ENCODE assay signal across 18 cellular contexts in genomic region chr10:101932182-101932581, GRCh38.
A peak's percentile ranks its signal among the peaks of the same experiment; 100 is the strongest.
DNase-seq lines count a peak whose midpoint lies in the region; ATAC-seq, FAIRE-seq and TF ChIP-seq lines count a peak whose summit lies in the region.
"Had no signal": no experiment of that assay in that cellular context is flagged by ENCODE, and none has a peak within 500 bp of the region (broad histone marks: within the 10 kb centered on the region; RNA-seq: fewer than 3 reads in every experiment).

No MANE protein-coding gene starts in this region.

- no peaks in the 10 kb centered on the region for H3K27me3 ChIP-seq in GM12878 (replicated peaks in 1 of 2; ENCODE audit: control insufficient read depth in 2 of 2, insufficient read depth in 2 of 2, low read length in 1 of 2)

- FAIRE-seq in GM12891 (lab: Jason Lieb, UNC) = peak; percentile 66
- FAIRE-seq in GM19239 (lab: Jason Lieb, UNC) = peak; percentile 11
- no peak for FAIRE-seq in GM12878 (lab: Jason Lieb, UNC)
- FAIRE-seq: RCC 7860 had no signal

- no peak for TF ChIP-seq POLR2A in GM12891 (IDR thresholded peaks at IDR 0.05; ENCODE audit: low read depth, low read length)
- TF ChIP-seq POLR2A in GM12878 (IDR thresholded peaks at IDR 0.05; ENCODE audit: low read depth, low read length) = no peak

- no peak overlapping the region for H3K4me3 ChIP-seq in GM12878
- H3K4me3 ChIP-seq: GM23248 had no signal

- intact Hi-C loops in GM12878 (cut with micrococcal nuclease; ENCODE audit: unreplicated experiment) = no loop called here

- H3K36me3 Mint-ChIP-seq in activated T-cell treated with anti-CD3 and anti-CD28 coated beads, Interleukin-2, amount 50 U/mL, for 4 hours (ENCODE audit: insufficient read depth) = peaks cover 20% of the 10 kb centered on the region

- no peak overlapping the region for H3K9ac ChIP-seq in GM12878 (ENCODE audit: control insufficient read depth, insufficient read depth, low read length)
- H3K9ac ChIP-seq: GM23248 had no signal

- no peaks in the 10 kb centered on the region; a peak in 1 of 4 replicates for H3K36me3 ChIP-seq in GM12878 (ENCODE audit: control insufficient read depth in 2 of 2, insufficient read depth in 2 of 2, low read length in 1 of 2)

- SMC1A ChIA-PET in GM12878 (lab: Charles Lee; ENCODE audit: uncharacterized antibody, unreplicated experiment) = interaction anchor here (1.2 to 1.3 kb wide), 2 partner anchors 22 to 30 kb away, joined by 3 to 5 read pairs; no protein-coding TSS in a partner anchor

- no peaks in the 10 kb centered on the region for H3K79me2 ChIP-seq in GM12878 (ENCODE audit: control insufficient read depth, insufficient read depth, low read length)

- TF ChIP-seq RAD21 in GM12878 (IDR thresholded peaks at IDR 0.05; ENCODE audit: insufficient read depth, low read depth, low read length) = no peak

- in situ Hi-C loops in GM12878 (cut with MboI) = no loop called here

- 52% methylated on average over 4 of the region's 4 CpGs for WGBS in GM12878 (ENCODE audit: insufficient coverage, insufficient replicate concordance, low lambda C conversion rate, missing lambda C conversion rate)

- ATAC-seq in activated T-cell treated with anti-CD3 and anti-CD28 coated beads, Interleukin-2, amount 50 U/mL, for 4 hours = peak; percentile 92 to 95
- no peak; the same call in 2 of the 3 replicates for ATAC-seq in GM12878
- ATAC-seq in HG02763 (IDR thresholded peaks at IDR 0.05; ENCODE audit: unreplicated experiment) = no peak
- ATAC-seq: HCT116 had no signal

- TF ChIP-seq CTCF in GM12878 (IDR thresholded peaks at IDR 0.05 in 2 of 3, conservative IDR thresholded peaks at IDR 0.05 in 1 of 3; ENCODE audit: control insufficient read depth in 2 of 3, extremely low read depth in 1 of 3, insufficient read depth in 1 of 3, low read depth in 3 of 3, low read length in 3 of 3) = no peak

- CTCF ChIA-PET in GM12878 (lab: Yijun Ruan, JAX) = interaction anchor here (1.2 to 2.8 kb wide), 4 partner anchors 8 to 78 kb away, joined by 3 to 9 read pairs (median 8); no protein-coding TSS in a partner anchor

- H3K4me1 Mint-ChIP-seq in activated T-cell treated with anti-CD3 and anti-CD28 coated beads, Interleukin-2, amount 50 U/mL, for 4 hours (ENCODE audit: low read depth) = peaks cover 8% of the 10 kb centered on the region
- H3K4me1 Mint-ChIP-seq: CD14-positive monocyte had no signal

- DNase-seq in activated T-cell treated with anti-CD3 and anti-CD28 coated beads, Interleukin-2, amount 50 U/mL, for 4 hours = no peak
- DNase-seq in activated T-cell treated with anti-CD3 and anti-CD28 coated beads, Interleukin-2, amount 50 U/mL, for 1 hour = no peak
- no peak for DNase-seq in GM12891 (ENCODE audit: insufficient read length, low spot score)
- DNase-seq in GM19239 (ENCODE audit: insufficient read length, low spot score) = no peak
- DNase-seq in GM12878 (ENCODE audit: low read depth, low spot score) = no peak
- DNase-seq in DMS79 treated with DMSO at 0.1 percent for 48 hours (lab: John Stamatoyannopoulos, UW) = no peak
- no peak for DNase-seq in NCI-H2107 (lab: John Stamatoyannopoulos, UW)
- DNase-seq: AML-193, DND-41, GM23248, NCI-H1694 treated with DMSO at 0.1 percent for 48 hours, NCI-H510A, NCI-H774, Right ventricle myocardium superior had no signal

- no peak overlapping the region for H2AFZ ChIP-seq in GM12878 (ENCODE audit: control insufficient read depth, low read depth, low read length)
- H2AFZ ChIP-seq: GM23248 had no signal

- RAD21 ChIA-PET in GM12878 (lab: Charles Lee; ENCODE audit: unreplicated experiment) = interaction anchor here (0.8 to 1.3 kb wide), 2 partner anchors 17 to 78 kb away, joined by 3 to 5 read pairs; no protein-coding TSS in a partner anchor

- no peaks in the 10 kb centered on the region for H3K4me1 ChIP-seq in GM12878 (ENCODE audit: control insufficient read depth, insufficient read depth, low read length)

- no peaks in the 10 kb centered on the region for H3K9me3 Mint-ChIP-seq in activated T-cell treated with anti-CD3 and anti-CD28 coated beads, Interleukin-2, amount 50 U/mL, for 4 hours

- no peaks in the 10 kb centered on the region for H3K27me3 Mint-ChIP-seq in activated T-cell treated with anti-CD3 and anti-CD28 coated beads, Interleukin-2, amount 50 U/mL, for 4 hours (ENCODE audit: low read depth)

- POLR2A ChIA-PET in GM12878 (lab: Charles Lee) = interaction anchor here (0.5 kb wide), 1 partner anchor 1554 kb away, joined by 3 read pairs; no protein-coding TSS in a partner anchor

- H3K4me2 ChIP-seq in GM12878 (ENCODE audit: control insufficient read depth, insufficient read depth) = no peak overlapping the region

- BruUV-seq in GM12878 (replicated peaks; lab: Mats Ljungman, UMichigan) = no TSS peak

- no peaks in the 10 kb centered on the region for H4K20me1 ChIP-seq in GM12878 (ENCODE audit: control insufficient read depth, insufficient read depth)

- no peak overlapping the region for H3K27ac ChIP-seq in GM12878 (ENCODE audit: control insufficient read depth, insufficient read depth)
- H3K27ac ChIP-seq: GM23248 had no signal

- H3K9me3 ChIP-seq in GM12878 (replicated peaks; ENCODE audit: control insufficient read depth, insufficient read depth, low read length) = no peaks in the 10 kb centered on the region

- TF ChIP-seq EP300 in GM12878 (IDR thresholded peaks at IDR 0.05; ENCODE audit: borderline replicate concordance in 1 of 2, control insufficient read depth in 1 of 2, low read depth in 2 of 2, low read length in 2 of 2) = no peak

- no peak overlapping the region for H3K4me3 Mint-ChIP-seq in activated T-cell treated with anti-CD3 and anti-CD28 coated beads, Interleukin-2, amount 50 U/mL, for 4 hours
- H3K4me3 Mint-ChIP-seq: CD14-positive monocyte had no signal

TF ChIP-seq in GM12891, 5 proteins besides CTCF, POLR2A, EP300 and RAD21:
- TF ChIP-seq POLR2AphosphoS5 (IDR thresholded peaks at IDR 0.05; ENCODE audit: low read depth, low read length) (no peak), TAF1 (IDR thresholded peaks at IDR 0.05; ENCODE audit: low read depth, low read length) (no peak), SPI1 (IDR thresholded peaks at IDR 0.05; ENCODE audit: low read depth, low read length) (no peak), PAX5 (IDR thresholded peaks at IDR 0.05; ENCODE audit: insufficient read depth, low read length, severe bottlenecking) (no peak), POU2F2 (IDR thresholded peaks at IDR 0.05; ENCODE audit: low read depth, low read length) (no peak)

TF ChIP-seq in GM12878, 131 proteins besides CTCF, POLR2A, EP300 and RAD21:
- TF ChIP-seq PKNOX1 (IDR thresholded peaks at IDR 0.05) = peak; percentile 88
- TF ChIP-seq REST (IDR thresholded peaks at IDR 0.05; ENCODE audit: low read depth, low read length) = no peak

Comparison
In these comparisons a context has a peak if more than half of its experiments do, and no peak if none do; other contexts are left out.
1. ATAC-seq: peak in activated T-cell treated with anti-CD3 and anti-CD28 coated beads, Interleukin-2, amount 50 U/mL, for 4 hours (2 of 2); none in GM12878 (single experiment) and HG02763 (single experiment).